8 cellular contexts compared by ENCODE assay signal in the genomic region with DNA sequence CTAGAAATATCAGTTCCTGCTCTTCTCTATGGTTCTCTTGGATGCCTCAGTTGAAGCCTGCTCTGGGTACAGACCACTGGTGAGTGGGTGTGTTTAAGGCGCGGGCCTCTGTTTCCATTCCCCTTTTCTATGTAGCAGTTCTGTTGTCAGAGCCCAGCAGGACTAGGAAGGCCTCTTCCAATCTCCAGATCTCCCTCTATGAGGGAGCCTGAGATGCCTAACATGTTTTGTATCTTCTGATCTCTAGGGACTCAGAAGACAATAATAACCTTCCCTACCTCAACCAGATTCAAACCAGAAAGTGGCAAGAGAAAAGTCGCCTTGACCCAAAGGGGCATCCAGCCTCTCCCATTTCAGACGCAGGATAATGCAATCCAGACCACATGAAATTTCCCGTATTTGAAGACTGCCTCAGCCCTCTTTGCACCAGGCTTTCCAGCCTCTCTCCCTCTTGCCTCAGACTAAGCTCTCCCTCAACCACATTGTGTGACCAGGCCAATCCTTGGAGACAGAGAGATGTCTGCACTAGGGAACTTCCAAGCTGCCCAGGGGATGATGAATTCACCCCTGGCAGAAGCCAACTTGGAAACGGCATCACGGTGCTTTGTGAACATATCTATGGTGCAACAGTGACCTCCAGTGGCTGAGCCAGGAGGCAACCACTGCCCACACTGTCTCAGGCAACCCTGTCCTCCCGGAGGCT.
A peak's percentile ranks its signal among the peaks of the same experiment; 100 is the strongest.
DNase-seq lines count a peak whose midpoint lies in the region; ATAC-seq and TF ChIP-seq lines count a peak whose summit lies in the region.

No MANE protein-coding gene starts in this region.

- no peaks in the 10 kb centered on the region for H3K27me3 ChIP-seq in CD4-positive, alpha-beta memory T cell (ENCODE audit: insufficient read depth, low read length)
- H3K27me3 ChIP-seq in osteoblast (ENCODE audit: insufficient read depth, low read length) = peaks cover 14% of the 10 kb centered on the region

- no peak overlapping the region for H3K4me3 Mint-ChIP-seq in CD4-positive, alpha-beta memory T cell

- peaks cover 27 to 28% of the 10 kb centered on the region in 2 donors for H3K27me3 Mint-ChIP-seq in CD4-positive, alpha-beta memory T cell

- H3K36me3 Mint-ChIP-seq in CD4-positive, alpha-beta memory T cell = no peaks in the 10 kb centered on the region

- no peaks in the 10 kb centered on the region for H3K4me1 Mint-ChIP-seq in CD4-positive, alpha-beta memory T cell

- no peaks in the 10 kb centered on the region for H3K9me3 ChIP-seq in CD4-positive, alpha-beta memory T cell (ENCODE audit: control insufficient read depth in 1 of 2, low read length in 2 of 2)
- H3K9me3 ChIP-seq in osteoblast (ENCODE audit: low read depth, low read length) = no peaks in the 10 kb centered on the region

- POLR2A ChIA-PET in CD4-positive, alpha-beta memory T cell (lab: Charles Lee; ENCODE audit: partially characterized antibody) = interaction anchor here (1.2 kb wide), 1 partner anchor 850 kb away, joined by 3 read pairs; no protein-coding TSS in a partner anchor

- H3K79me2 ChIP-seq in osteoblast (ENCODE audit: insufficient read depth, low read length) = no peaks in the 10 kb centered on the region

- H3K27ac ChIP-seq in CD4-positive, alpha-beta memory T cell (ENCODE audit: low read depth, low read length) = no peak overlapping the region
- peak overlapping the region; percentile 45 for H3K27ac ChIP-seq in osteoblast (ENCODE audit: low read depth, low read length)

- H3K27ac Mint-ChIP-seq in CD4-positive, alpha-beta memory T cell = no peak overlapping the region

- peak; percentile 97 for TF ChIP-seq CTCF in osteoblast (IDR thresholded peaks at IDR 0.05; ENCODE audit: extremely low read depth, low read depth, low read length)

- no peak overlapping the region for H3K4me2 ChIP-seq in osteoblast (ENCODE audit: insufficient read depth, low read length)

- DNase-seq in CD4-positive, alpha-beta memory T cell = peak in 4 of 5 donors; percentile 7 to 22 (median 20)
- peak; percentile 55 for DNase-seq in KG1 (lab: John Stamatoyannopoulos, UW)
- DNase-seq in RKO (ENCODE audit: low spot score) = peak; percentile 70
- peak; percentile 74 for DNase-seq in activated effector memory CD4-positive, alpha-beta T cell treated with anti-CD3 and anti-CD28 coated beads, Interleukin-2, amount 50 U/mL, for 16 hours
- peak; percentile 52 for DNase-seq in glomerular endothelial cell (ENCODE audit: extremely low read depth, low read depth, low spot score)
- peak; percentile 92 for DNase-seq in osteoblast (ENCODE audit: insufficient read length, low spot score, missing footprints)
- DNase-seq in ureter (ENCODE audit: low spot score) = peak; percentile 88

- H3K4me1 ChIP-seq in CD4-positive, alpha-beta memory T cell (ENCODE audit: insufficient read depth, low read length) = no peaks in the 10 kb centered on the region
- H3K4me1 ChIP-seq in osteoblast (ENCODE audit: insufficient read depth, low read length) = peaks cover 8% of the 10 kb centered on the region

- H2AFZ ChIP-seq in osteoblast (ENCODE audit: low read length) = peak overlapping the region; percentile 1

- H3K36me3 ChIP-seq in CD4-positive, alpha-beta memory T cell (ENCODE audit: insufficient read depth, low read length) = no peaks in the 10 kb centered on the region
- H3K36me3 ChIP-seq in osteoblast (ENCODE audit: insufficient read depth, low read length) = no peaks in the 10 kb centered on the region

- intact Hi-C loops in CD4-positive, alpha-beta memory T cell (cut with micrococcal nuclease) = loop anchor here (2.0 kb wide), 1 partner anchor 291 kb away; no protein-coding TSS in a partner anchor

- H3K9me3 Mint-ChIP-seq in CD4-positive, alpha-beta memory T cell = peaks cover 0 to 3% (median 0%) of the 10 kb centered on the region in 8 donors

- H4K20me1 ChIP-seq in osteoblast (ENCODE audit: insufficient read depth, low read length) = no peaks in the 10 kb centered on the region

- no peak overlapping the region for H3K4me3 ChIP-seq in CD4-positive, alpha-beta memory T cell (ENCODE audit: low read length in 2 of 2)
- no peak overlapping the region for H3K4me3 ChIP-seq in osteoblast (ENCODE audit: insufficient read depth, low read length)

- CTCF ChIA-PET in CD4-positive, alpha-beta memory T cell (lab: Charles Lee; ENCODE audit: partially characterized antibody) = interaction anchor here (0.9 to 2.4 kb wide), 3 partner anchors 18 to 851 kb away, joined by 3 to 7 read pairs (median 3); no protein-coding TSS in a partner anchor

- ATAC-seq in GM19463 (IDR thresholded peaks at IDR 0.05; ENCODE audit: unreplicated experiment) = peak; percentile 69

Comparison
In these comparisons a context has a peak if more than half of its experiments do, and no peak if none do; other contexts are left out.
1. DNase-seq: peak in every context shown above with its lines; median percentile 92 in osteoblast; 88 in ureter; 74 in activated effector memory CD4-positive, alpha-beta T cell treated with anti-CD3 and anti-CD28 coated beads, Interleukin-2, amount 50 U/mL, for 16 hours; 70 in RKO; 55 in KG1; 52 in glomerular endothelial cell; 20 in CD4-positive, alpha-beta memory T cell.